Comparison of ENCODE assay signal across 25 cellular contexts in the genomic region with DNA sequence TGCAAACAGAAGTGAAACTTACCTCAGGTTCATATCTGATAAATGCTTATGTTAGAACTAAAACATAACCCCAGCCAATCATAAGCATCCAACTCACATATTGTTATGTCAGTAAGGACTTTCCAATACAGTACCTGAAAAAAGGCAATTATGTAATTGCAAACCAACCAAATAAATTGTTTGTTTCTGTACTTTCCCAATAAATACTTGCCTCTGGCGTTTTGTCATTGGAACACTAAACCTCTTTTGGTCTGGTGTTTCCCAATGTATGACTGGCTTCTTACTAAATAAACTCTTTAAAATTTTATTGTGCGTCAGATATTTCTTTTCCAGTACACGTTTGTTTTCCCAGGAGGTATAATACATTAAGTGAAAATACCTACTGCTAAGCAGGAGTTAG. TPM values are rescaled to one million over a fixed set of nuclear protein-coding genes. Genes with fewer than 3 reads are reported as not detected.
"Had no signal": no experiment of that assay in that cellular context is flagged by ENCODE, and none has a peak within 500 bp of the region (broad histone marks: within the 10 kb centered on the region; RNA-seq: fewer than 3 reads in every experiment).

No MANE protein-coding gene starts in this region.

- H3K27ac Mint-ChIP-seq: activated CD4-positive, alpha-beta memory T cell treated with anti-CD3 and anti-CD28 coated beads, Interleukin-2, amount 10 ng/mL, durations not matched to agents 7 days and 5 days; activated CD4-positive, alpha-beta T cell treated with anti-CD3 and anti-CD28 coated beads, Interleukin-2, amount 10 ng/mL, durations not matched to agents 24 days and 14 days; activated naive CD4-positive, alpha-beta T cell treated with anti-CD3 and anti-CD28 coated beads for 36 hours; activated naive CD8-positive, alpha-beta T cell treated with anti-CD3 and anti-CD28 coated beads, Interleukin-2, amount 10 ng/mL, durations not matched to agents 7 days and 5 days; activated T-cell treated with anti-CD3 and anti-CD28 coated beads, Interleukin-2, amount 50 U/mL, for 72 hours; dendritic cell treated with granulocyte-macrophage colony-stimulating factor and Interleukin-4, amounts not matched to agents 40 ng/mL and 50 ng/mL, for 4 days; nephron progenitor cell; stimulated activated naive CD8-positive, alpha-beta T cell treated with anti-CD3 and anti-CD28 coated beads, Interleukin-15, amount 100 ng/mL, for 72 hours; T-helper 1 cell treated with Interleukin-12 subunit alpha and Interleukin-12 subunit beta and Interleukin-4 antibody, amounts not matched to agents 30 μg/mL and 1 μg/mL, for 36 hours had no signal

- H3K4me3 Mint-ChIP-seq: activated CD4-positive, alpha-beta memory T cell treated with anti-CD3 and anti-CD28 coated beads, Interleukin-2, amount 10 ng/mL, durations not matched to agents 7 days and 5 days; activated CD4-positive, alpha-beta T cell treated with anti-CD3 and anti-CD28 coated beads, Interleukin-2, amount 10 ng/mL, durations not matched to agents 24 days and 14 days; activated naive CD4-positive, alpha-beta T cell treated with anti-CD3 and anti-CD28 coated beads for 36 hours; activated naive CD8-positive, alpha-beta T cell treated with anti-CD3 and anti-CD28 coated beads, Interleukin-2, amount 10 ng/mL, durations not matched to agents 7 days and 5 days; activated T-cell treated with anti-CD3 and anti-CD28 coated beads, Interleukin-2, amount 50 U/mL, for 72 hours; dendritic cell treated with granulocyte-macrophage colony-stimulating factor and Interleukin-4, amounts not matched to agents 40 ng/mL and 50 ng/mL, for 4 days; nephron progenitor cell; stimulated activated naive CD8-positive, alpha-beta T cell treated with anti-CD3 and anti-CD28 coated beads, Interleukin-15, amount 100 ng/mL, for 72 hours; T-helper 1 cell treated with Interleukin-12 subunit alpha and Interleukin-12 subunit beta and Interleukin-4 antibody, amounts not matched to agents 30 μg/mL and 1 μg/mL, for 36 hours had no signal

- H3K27me3 ChIP-seq: cardiac muscle cell, gastroesophageal sphincter, pancreas, tibial artery had no signal

- H3K9me3 Mint-ChIP-seq: activated CD4-positive, alpha-beta memory T cell treated with anti-CD3 and anti-CD28 coated beads, Interleukin-2, amount 10 ng/mL, durations not matched to agents 7 days and 5 days; activated CD4-positive, alpha-beta T cell treated with anti-CD3 and anti-CD28 coated beads, Interleukin-2, amount 10 ng/mL, durations not matched to agents 24 days and 14 days; activated naive CD4-positive, alpha-beta T cell treated with anti-CD3 and anti-CD28 coated beads for 36 hours; activated naive CD8-positive, alpha-beta T cell treated with anti-CD3 and anti-CD28 coated beads, Interleukin-2, amount 10 ng/mL, durations not matched to agents 7 days and 5 days; activated T-cell treated with anti-CD3 and anti-CD28 coated beads, Interleukin-2, amount 50 U/mL, for 72 hours; dendritic cell treated with granulocyte-macrophage colony-stimulating factor and Interleukin-4, amounts not matched to agents 40 ng/mL and 50 ng/mL, for 4 days; nephron progenitor cell; stimulated activated naive CD8-positive, alpha-beta T cell treated with anti-CD3 and anti-CD28 coated beads, Interleukin-15, amount 100 ng/mL, for 72 hours; T-helper 1 cell treated with Interleukin-12 subunit alpha and Interleukin-12 subunit beta and Interleukin-4 antibody, amounts not matched to agents 30 μg/mL and 1 μg/mL, for 36 hours had no signal

- H3K4me3 ChIP-seq: cardiac muscle cell, gastroesophageal sphincter, pancreas, psoas muscle, tibial artery had no signal

- H3K4me1 Mint-ChIP-seq: nephron progenitor cell; stimulated activated naive CD8-positive, alpha-beta T cell treated with anti-CD3 and anti-CD28 coated beads, Interleukin-15, amount 100 ng/mL, for 72 hours had no signal

- DNase-seq: activated CD4-positive, alpha-beta memory T cell treated with anti-CD3 and anti-CD28 coated beads, Interleukin-2, amount 10 ng/mL, durations not matched to agents 7 days and 5 days; activated CD4-positive, alpha-beta T cell treated with anti-CD3 and anti-CD28 coated beads, Interleukin-2, amount 10 ng/mL, durations not matched to agents 24 days and 14 days; activated effector memory CD4-positive, alpha-beta T cell treated with Interleukin-2 at 50 U/mL for 16 hours; activated naive CD4-positive, alpha-beta T cell treated with anti-CD3 and anti-CD28 coated beads for 36 hours; activated naive CD8-positive, alpha-beta T cell treated with anti-CD3 and anti-CD28 coated beads, Interleukin-2, amount 10 ng/mL, durations not matched to agents 7 days and 5 days; activated T-cell treated with anti-CD3 and anti-CD28 coated beads, Interleukin-2, amount 50 U/mL, for 72 hours; amniotic stem cell; effector CD8-positive, alpha-beta T cell; head of caudate nucleus; hypothalamus; left ventricle myocardium superior; midbrain; nephron progenitor cell; pancreas; psoas muscle; right cardiac atrium; stimulated activated CD4-positive, alpha-beta T cell treated with anti-CD3 and anti-CD28 coated beads, Interleukin-1b, Interleukin-23, amount 100 ng/mL, for 48 hours; stimulated activated naive CD8-positive, alpha-beta T cell treated with anti-CD3 and anti-CD28 coated beads, Interleukin-15, amount 100 ng/mL, for 72 hours; T1000; tibial artery had no signal

- H3K9me3 ChIP-seq: gastroesophageal sphincter, pancreas, psoas muscle, tibial artery had no signal

- H3K27ac ChIP-seq: cardiac muscle cell, gastroesophageal sphincter, pancreas, psoas muscle, tibial artery had no signal

- H3K36me3 ChIP-seq: cardiac muscle cell, gastroesophageal sphincter, pancreas, tibial artery had no signal

- H3K4me1 ChIP-seq: psoas muscle had no signal

- H3K36me3 Mint-ChIP-seq: activated naive CD8-positive, alpha-beta T cell treated with anti-CD3 and anti-CD28 coated beads, Interleukin-2, amount 10 ng/mL, durations not matched to agents 7 days and 5 days had no signal

- ATAC-seq: activated T-cell treated with anti-CD3 and anti-CD28 coated beads, Interleukin-2, amount 50 U/mL, for 72 hours; esophagus mucosa; gastroesophageal sphincter; left ventricle myocardium superior; pancreas; psoas muscle; right cardiac atrium; stimulated activated naive CD8-positive, alpha-beta T cell treated with anti-CD3 and anti-CD28 coated beads, Interleukin-15, amount 100 ng/mL, for 72 hours had no signal

RNA-seq across cellular contexts. Expression of gene PTPRB, which starts 6.7 kb away (rescaled TPM):
- total RNA-seq: activated CD4-positive, alpha-beta memory T cell treated with anti-CD3 and anti-CD28 coated beads, Interleukin-2, amount 10 ng/mL, durations not matched to agents 7 days and 5 days; activated CD4-positive, alpha-beta T cell treated with anti-CD3 and anti-CD28 coated beads, Interleukin-2, amount 10 ng/mL, durations not matched to agents 24 days and 14 days; activated naive CD4-positive, alpha-beta T cell treated with anti-CD3 and anti-CD28 coated beads for 36 hours; activated naive CD8-positive, alpha-beta T cell treated with anti-CD3 and anti-CD28 coated beads, Interleukin-2, amount 10 ng/mL, durations not matched to agents 7 days and 5 days; activated T-cell treated with anti-CD3 and anti-CD28 coated beads, Interleukin-2, amount 50 U/mL, for 72 hours had no signal
